Comparison of ENCODE assay signal across 7 cellular contexts in the genomic region with DNA sequence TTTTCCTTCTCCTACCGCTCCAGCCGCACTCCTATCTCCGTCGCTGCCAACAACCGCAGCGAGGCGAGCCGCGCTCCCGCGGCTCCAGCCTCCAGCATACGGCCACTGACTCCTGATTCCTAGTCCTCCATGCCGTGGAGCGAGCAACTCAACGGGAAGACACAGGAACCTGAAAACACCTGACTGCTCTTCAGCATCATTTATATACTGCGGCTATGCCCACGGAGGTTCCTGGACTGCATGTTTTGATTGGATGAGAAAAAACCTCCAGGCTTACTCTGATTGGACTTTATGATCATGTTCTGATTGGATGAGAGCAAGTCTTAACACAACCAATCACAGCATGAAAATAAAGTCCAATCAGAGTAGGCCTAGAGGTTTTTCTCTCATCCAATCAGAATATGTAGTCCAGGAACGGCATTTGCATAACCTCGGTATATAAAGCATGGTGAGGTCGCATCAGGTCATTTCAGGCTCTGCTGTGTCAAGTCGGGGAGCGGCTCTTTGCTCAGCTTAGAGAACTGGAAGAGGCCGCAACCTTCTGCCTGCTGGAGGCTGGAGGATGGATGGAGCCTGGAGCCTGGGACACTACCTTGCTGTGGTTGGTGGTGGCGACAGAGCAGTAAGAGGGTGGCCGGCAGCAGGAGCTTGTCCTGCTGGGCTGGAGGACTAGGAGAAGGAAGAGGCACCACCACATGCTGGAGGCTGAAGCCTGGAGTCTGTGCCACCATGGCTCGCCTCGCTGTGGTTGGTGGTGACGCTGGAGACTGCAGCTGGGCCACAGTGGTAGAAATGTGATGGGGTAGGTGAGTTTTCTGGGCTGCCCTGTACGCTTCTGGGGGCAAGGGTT.
A peak's percentile ranks its signal among the peaks of the same experiment; 100 is the strongest.
DNase-seq lines count a peak whose midpoint lies in the region; TF ChIP-seq lines count a peak whose summit lies in the region.
"Not testable (repeated sequence)": the region's sequence is repeated elsewhere in the genome, so short reads cannot be mapped to it uniquely, and the experiment has no call there.

No MANE protein-coding gene starts in this region.

- TF ChIP-seq CTCF in chondrocyte (IDR thresholded peaks at IDR 0.05) = not testable (repeated sequence)

- peaks cover 28% of the 10 kb centered on the region for H3K9me3 Mint-ChIP-seq in chondrocyte (ENCODE audit: low read depth)

- in situ Hi-C loops in SK-MEL-5 (cut with HindIII; ENCODE audit: low pct_unique_long_range_greater_than_20kb, low sequenced_read_pairs) = not testable (repeated sequence)

- H3K4me3 Mint-ChIP-seq in chondrocyte (ENCODE audit: unreplicated experiment) = not testable (repeated sequence)

- DNase-seq in DMS79 treated with DMSO at 0.1 percent for 48 hours (lab: John Stamatoyannopoulos, UW) (peak; percentile 77), NCI-H1105 treated with DMSO at 0.1 percent for 48 hours (lab: John Stamatoyannopoulos, UW) (peak; percentile 68), NCI-H1694 treated with DMSO at 0.1 percent for 48 hours (lab: John Stamatoyannopoulos, UW) (peak; percentile 96), NCI-H2227 treated with DMSO at 0.1 percent for 48 hours (lab: John Stamatoyannopoulos, UW) (peak; percentile 92), NCI-H82 (lab: John Stamatoyannopoulos, UW) (peak; percentile 44), SK-MEL-5 (ENCODE audit: low read depth, low spot score) (peak; percentile 25), chondrocyte (ENCODE audit: low spot score) (peak; percentile 61)

- H3K4me1 Mint-ChIP-seq in chondrocyte (ENCODE audit: low read depth) = not testable (repeated sequence)

- not testable (repeated sequence) for H3K36me3 Mint-ChIP-seq in chondrocyte (ENCODE audit: low read depth)

- H3K27ac Mint-ChIP-seq in chondrocyte (ENCODE audit: unreplicated experiment) = not testable (repeated sequence)

- H3K27me3 Mint-ChIP-seq in chondrocyte (ENCODE audit: low read depth) = not testable (repeated sequence)

Comparison
In these comparisons a context has a peak if more than half of its experiments do, and no peak if none do; other contexts are left out.
1. Peak in every context shown above with its lines: DNase-seq.
2. DNase-seq: peak in every context shown above with its lines; median percentile 96 in NCI-H1694 treated with DMSO at 0.1 percent for 48 hours; 92 in NCI-H2227 treated with DMSO at 0.1 percent for 48 hours; 77 in DMS79 treated with DMSO at 0.1 percent for 48 hours; 68 in NCI-H1105 treated with DMSO at 0.1 percent for 48 hours; 61 in chondrocyte; 44 in NCI-H82; 25 in SK-MEL-5.